ENCODE assay signal across 23 cellular contexts in genomic region chr1:36762174-36762573, GRCh38.
DNase-seq lines count a peak whose midpoint lies in the region; ATAC-seq, FAIRE-seq and TF ChIP-seq lines count a peak whose summit lies in the region.
"Had no signal": no experiment of that assay in that cellular context is flagged by ENCODE, and none has a peak within 500 bp of the region (broad histone marks: within the 10 kb centered on the region; RNA-seq: fewer than 3 reads in every experiment).

No MANE protein-coding gene starts in this region.

- no peak overlapping the region for H4K8ac ChIP-seq in H1 (ENCODE audit: extremely low read depth, insufficient read depth, low read length)
- H4K8ac ChIP-seq in mesendoderm (ENCODE audit: low read depth, low read length): no peak overlapping the region

- no peak overlapping the region for H4K5ac ChIP-seq in H1 (ENCODE audit: insufficient read length, low read depth, low read length)
- no peak overlapping the region for H4K5ac ChIP-seq in mesendoderm (ENCODE audit: low read length)

- DNase-seq in D721Med (ENCODE audit: insufficient read length, low spot score) (no peak), WERI-Rb-1 (no peak), H1 (ENCODE audit: low read depth in 1 of 2, low spot score in 2 of 2) (no peak), mesendoderm (no peak), thyroid gland (no peak), NCI-H524 treated with DMSO at 0.1 percent for 48 hours (lab: John Stamatoyannopoulos, UW) (no peak)
- no peak for DNase-seq in effector CD4-positive, alpha-beta T cell
- DNase-seq: 8988T; Calu3; CD8-positive, alpha-beta T cell; DMS 273 treated with DMSO at 0.1 percent for 48 hours; DMS53; DND-41; EL; H7; KG1 had no signal

- H3K14ac ChIP-seq in H1 (ENCODE audit: insufficient read length): no peak overlapping the region

- no peak overlapping the region for H4K91ac ChIP-seq in H1 (replicated peaks; ENCODE audit: insufficient read length, low read length)

- no peak for TF ChIP-seq EP300 in H1 (IDR thresholded peaks at IDR 0.05; ENCODE audit: borderline replicate concordance in 1 of 2, low read depth in 2 of 2, low read length in 2 of 2)

- H3K18ac ChIP-seq in H1 (ENCODE audit: extremely low read depth, low read length) (no peak overlapping the region; the same call in 1 of the 2 replicates), mesendoderm (ENCODE audit: low read length) (no peak overlapping the region)

- H3K79me1 ChIP-seq in H1 (ENCODE audit: low read depth, low read length): no peaks in the 10 kb centered on the region
- no peaks in the 10 kb centered on the region for H3K79me1 ChIP-seq in mesendoderm (ENCODE audit: low read length)

- H3K27me3 ChIP-seq in WERI-Rb-1 (ENCODE audit: insufficient read depth, low read depth, severe bottlenecking): no peaks in the 10 kb centered on the region
- no peaks in the 10 kb centered on the region for H3K27me3 ChIP-seq in H1 (replicated peaks in 1 of 4; ENCODE audit: control insufficient read depth in 3 of 4, extremely low read depth in 1 of 4, insufficient read depth in 3 of 4, low read length in 3 of 4)
- H3K27me3 ChIP-seq in mesendoderm (ENCODE audit: insufficient read depth, low read length, poor library complexity): no peaks in the 10 kb centered on the region
- no peaks in the 10 kb centered on the region for H3K27me3 ChIP-seq in thyroid gland
- H3K27me3 ChIP-seq: BLaER1 had no signal

- peaks cover 7% of the 10 kb centered on the region for H3K9me3 ChIP-seq in WERI-Rb-1 (ENCODE audit: severe bottlenecking)
- peaks cover 3% of the 10 kb centered on the region in 2 experiments; a peak in 2 of 4 replicates for H3K9me3 ChIP-seq in H1 (ENCODE audit: insufficient read depth in 2 of 2, low read depth in 1 of 2, low read length in 1 of 2)
- H3K9me3 ChIP-seq in thyroid gland: no peaks in the 10 kb centered on the region

- no peak for TF ChIP-seq RAD21 in H1 (IDR thresholded peaks at IDR 0.05 in 1 of 2, conservative IDR thresholded peaks at IDR 0.05 in 1 of 2; ENCODE audit: low read depth in 2 of 2, low read length in 2 of 2)

- H2AK5ac ChIP-seq in H1 (ENCODE audit: low read depth, low read length): peak overlapping the region; percentile 90; the same call in 1 of the 2 replicates
- peak overlapping the region; percentile 87 for H2AK5ac ChIP-seq in mesendoderm (ENCODE audit: low read length)

- H3K4me1 ChIP-seq in H1 (replicated peaks in 1 of 4; ENCODE audit: control insufficient read depth in 3 of 4, insufficient read depth in 4 of 4, low read length in 3 of 4) (peaks cover 4 to 14% (median 12%) of the 10 kb centered on the region in 4 experiments), mesendoderm (ENCODE audit: control insufficient read depth, low read depth, low read length) (peaks cover 22% of the 10 kb centered on the region), thyroid gland (no peaks in the 10 kb centered on the region)

- H2BK5ac ChIP-seq in H1 (ENCODE audit: low read depth, low read length) (no peak overlapping the region), mesendoderm (ENCODE audit: low read length) (no peak overlapping the region)

- POLR2A ChIA-PET in H1 (lab: Charles Lee; ENCODE audit: partially characterized antibody): no interaction called here

- peaks cover 6% of the 10 kb centered on the region; the same call in 1 of the 2 replicates for H3K23me2 ChIP-seq in H1 (ENCODE audit: low read depth, low read length)

- FAIRE-seq in D721Med (lab: Jason Lieb, UNC): peak; percentile 61
- FAIRE-seq in H1 (lab: Jason Lieb, UNC): no peak
- FAIRE-seq: G401.6, GM12891 had no signal

- peak overlapping the region; percentile 86 for H2BK20ac ChIP-seq in H1 (ENCODE audit: low read length)

- H2BK12ac ChIP-seq in H1 (ENCODE audit: low read depth, low read length): peak overlapping the region; percentile 75; the same call in 1 of the 2 replicates

- H3K36me3 ChIP-seq in WERI-Rb-1 (no peaks in the 10 kb centered on the region), H1 (ENCODE audit: control insufficient read depth in 2 of 4, insufficient read depth in 4 of 4, low read length in 3 of 4) (no peaks in the 10 kb centered on the region), mesendoderm (ENCODE audit: control insufficient read depth, insufficient read depth, low read length) (no peaks in the 10 kb centered on the region), thyroid gland (no peaks in the 10 kb centered on the region)
- H3K36me3 ChIP-seq: BLaER1 had no signal

- H3K23ac ChIP-seq in H1 (ENCODE audit: insufficient read length) (no peak overlapping the region), mesendoderm (ENCODE audit: low read length) (no peak overlapping the region)

- peak overlapping the region; percentile 45 for H3K27ac ChIP-seq in WERI-Rb-1
- no peak overlapping the region for H3K27ac ChIP-seq in H1 (ENCODE audit: low read depth, low read length)
- no peak overlapping the region for H3K27ac ChIP-seq in mesendoderm (ENCODE audit: low read depth, low read length)
- H3K27ac ChIP-seq in thyroid gland: no peak overlapping the region
- H3K27ac ChIP-seq: BLaER1, HL-60 had no signal

- no peaks in the 10 kb centered on the region for H4K20me1 ChIP-seq in H1 (replicated peaks in 1 of 2; ENCODE audit: control insufficient read depth in 1 of 2, insufficient read depth in 2 of 2, low read length in 2 of 2)
- H4K20me1 ChIP-seq: BLaER1 had no signal

- TF ChIP-seq CTCF in D721Med (IDR thresholded peaks at IDR 0.05; ENCODE audit: insufficient read depth, missing control alignments) (no peak), WERI-Rb-1 (IDR thresholded peaks at IDR 0.05; ENCODE audit: low read depth, low read length) (no peak), H1 (IDR thresholded peaks at IDR 0.05; ENCODE audit: control extremely low read depth in 1 of 3, insufficient read depth in 1 of 3, low read depth in 1 of 3, low read length in 3 of 3) (no peak), thyroid gland (IDR thresholded peaks at IDR 0.05) (no peak)

- no peak for ATAC-seq in HG02678 (IDR thresholded peaks at IDR 0.05; ENCODE audit: unreplicated experiment)
- ATAC-seq: CD8-positive, alpha-beta T cell; GM23338; HCT116 had no signal

- CTCF ChIA-PET in H1 (lab: Charles Lee; ENCODE audit: partially characterized antibody): no interaction called here

- no peaks in the 10 kb centered on the region for H3K79me2 ChIP-seq in H1 (ENCODE audit: control insufficient read depth in 1 of 2, insufficient read depth in 2 of 2, low read length in 2 of 2)
- H3K79me2 ChIP-seq in mesendoderm (ENCODE audit: control insufficient read depth, insufficient read depth, low read length): no peaks in the 10 kb centered on the region

- H3K9ac ChIP-seq in H1 (replicated peaks in 1 of 4; ENCODE audit: extremely low read depth in 1 of 4, low read depth in 3 of 4, low read length in 3 of 4): no peak overlapping the region
- H3K9ac ChIP-seq in mesendoderm (ENCODE audit: low read length): no peak overlapping the region
- H3K9ac ChIP-seq: BLaER1 had no signal

- TF ChIP-seq POLR2A in H1 (IDR thresholded peaks at IDR 0.05; ENCODE audit: control extremely low read depth in 1 of 2, low read depth in 2 of 2, low read length in 2 of 2): no peak
- no peak for TF ChIP-seq POLR2A in thyroid gland (IDR thresholded peaks at IDR 0.05)

- WGBS in H1 (ENCODE audit: extremely low coverage in 1 of 2, insufficient coverage in 1 of 2, insufficient read length in 1 of 2, insufficient replicate concordance in 2 of 2, low coverage in 1 of 2, low lambda C conversion rate in 2 of 2, missing lambda C conversion rate in 1 of 2), 2 experiments: 88% methylated on average over 3 of the region's 3 CpGs; no CpG with 5 or more reads in 1 of the 2 experiments
- no CpG with 5 or more reads among the region's 3 CpGs for WGBS in mesendoderm (ENCODE audit: extremely low coverage, insufficient coverage, low lambda C conversion rate)
- WGBS in thyroid gland, 2 donors: 74 to 78% methylated on average over 3 of the region's 3 CpGs

- H3K4ac ChIP-seq in H1 (replicated peaks; ENCODE audit: insufficient read length, low read depth, low read length) (no peak overlapping the region), mesendoderm (ENCODE audit: low read depth, low read length) (no peak overlapping the region)

- intact Hi-C loops in thyroid gland (cut with DNase I): no loop called here

- H3K4me3 ChIP-seq in WERI-Rb-1 (ENCODE audit: low read depth, low read length) (no peak overlapping the region), H1 (ENCODE audit: extremely low read depth in 1 of 4, insufficient read depth in 2 of 4, low read depth in 3 of 4, low read length in 4 of 4) (no peak overlapping the region), mesendoderm (ENCODE audit: low read length) (no peak overlapping the region), thyroid gland (replicated peaks in 1 of 3) (no peak overlapping the region)
- H3K4me3 ChIP-seq: BLaER1, GM23338 had no signal

- H3K4me2 ChIP-seq in H1 (ENCODE audit: insufficient read depth in 1 of 2, low read depth in 2 of 2, low read length in 2 of 2) (no peak overlapping the region), mesendoderm (ENCODE audit: low read length) (no peak overlapping the region)
- H3K4me2 ChIP-seq: BLaER1, GM23338 had no signal

- H2BK15ac ChIP-seq in H1 (ENCODE audit: low read length) (peak overlapping the region; percentile 25; the same call in 1 of the 2 replicates), mesendoderm (replicated peaks; ENCODE audit: low read depth) (no peak overlapping the region)

- H3K56ac ChIP-seq in H1 (replicated peaks; ENCODE audit: insufficient read length, low read depth, low read length): peak overlapping the region; percentile 77
- H3K56ac ChIP-seq in mesendoderm (ENCODE audit: low read length): peak overlapping the region; percentile 57

- H2AFZ ChIP-seq in H1 (ENCODE audit: low read length): no peak overlapping the region
- H2AFZ ChIP-seq: GM23338 had no signal

- H2BK120ac ChIP-seq in H1 (replicated peaks; ENCODE audit: low read depth, low read length) (no peak overlapping the region), mesendoderm (ENCODE audit: low read depth, low read length) (no peak overlapping the region)

TF ChIP-seq in H1, 55 proteins besides CTCF, POLR2A, EP300 and RAD21 (continues in another document):
- no peak for TF ChIP-seq RFX5 (IDR thresholded peaks at IDR 0.05; ENCODE audit: borderline replicate concordance, low read depth, low read length)
- no peak for TF ChIP-seq CHD2 (IDR thresholded peaks at IDR 0.05; ENCODE audit: low read length)
- no peak for TF ChIP-seq CBX8 (IDR thresholded peaks at IDR 0.05; ENCODE audit: borderline replicate concordance, low read depth, low read length)
- no peak for TF ChIP-seq NRF1 (IDR thresholded peaks at IDR 0.05; ENCODE audit: low read depth, low read length)
- TF ChIP-seq ATF2 (IDR thresholded peaks at IDR 0.05; ENCODE audit: low read length): no peak
